Comparison of ENCODE assay signal across 19 cellular contexts in the genomic region with DNA sequence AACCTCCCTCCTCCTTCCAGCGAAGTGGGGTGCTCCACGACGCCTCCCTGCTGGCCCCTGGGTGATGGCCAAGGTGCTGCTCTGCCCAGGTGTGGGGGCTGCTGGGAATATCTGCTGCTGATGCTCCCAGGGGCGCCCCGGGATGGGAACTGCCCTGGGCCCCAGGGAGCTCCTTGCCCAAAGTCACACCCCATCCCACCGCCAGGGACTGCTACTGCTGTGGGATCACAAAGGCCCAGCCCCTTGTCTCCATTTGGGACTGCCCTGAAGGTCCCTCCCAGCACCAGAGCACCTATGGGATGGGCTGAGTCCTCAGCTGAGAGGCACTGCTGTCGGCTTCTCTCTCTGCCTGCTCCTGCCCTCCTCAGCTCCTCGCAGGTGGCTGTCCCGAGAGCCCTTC. TPM values are rescaled to one million over a fixed set of nuclear protein-coding genes. Genes with fewer than 3 reads are reported as not detected.
A peak's percentile ranks its signal among the peaks of the same experiment; 100 is the strongest.
DNase-seq lines count a peak whose midpoint lies in the region; ATAC-seq and TF ChIP-seq lines count a peak whose summit lies in the region.
"Had no signal": no experiment of that assay in that cellular context is flagged by ENCODE, and none has a peak within 500 bp of the region (broad histone marks: within the 10 kb centered on the region; RNA-seq: fewer than 3 reads in every experiment).

No MANE protein-coding gene starts in this region.

- no peak for ATAC-seq in Right ventricle myocardium superior (ENCODE audit: poor library complexity)
- ATAC-seq in mucosa of descending colon: no peak

- H3K36me3 Mint-ChIP-seq in endodermal cell (ENCODE audit: low read depth): no peaks in the 10 kb centered on the region
- H3K36me3 Mint-ChIP-seq: CD14-positive monocyte had no signal

- TF ChIP-seq CTCF in HEK293 (tag by site-specific recombination; IDR thresholded peaks at IDR 0.05): no peak
- TF ChIP-seq CTCF in endodermal cell (conservative IDR thresholded peaks at IDR 0.05): peak; percentile 16
- TF ChIP-seq CTCF in spleen (IDR thresholded peaks at IDR 0.05 in 8 of 11, conservative IDR thresholded peaks at IDR 0.05 in 3 of 11): no peak
- no peak for TF ChIP-seq CTCF in mucosa of descending colon (IDR thresholded peaks at IDR 0.05)

- H3K9ac ChIP-seq in endodermal cell (ENCODE audit: extremely low read depth, low read length, poor library complexity, severe bottlenecking): no peak overlapping the region
- H3K9ac ChIP-seq: SK-N-SH had no signal

- H3K9me3 Mint-ChIP-seq in endodermal cell: no peaks in the 10 kb centered on the region

- intact Hi-C loops in spleen (cut with DNase I; ENCODE audit: low total_unique reads): no loop called here
- intact Hi-C loops in Right ventricle myocardium superior (cut with DNase I): no loop called here
- intact Hi-C loops in mucosa of descending colon (cut with DNase I, micrococcal nuclease): no loop called here

- H3K27me3 Mint-ChIP-seq in endodermal cell (ENCODE audit: insufficient read depth): peaks cover 8% of the 10 kb centered on the region

- H3K4me1 Mint-ChIP-seq in endodermal cell: peaks cover 14% of the 10 kb centered on the region
- H3K4me1 Mint-ChIP-seq: CD14-positive monocyte had no signal

- no peak for TF ChIP-seq POLR2A in spleen (IDR thresholded peaks at IDR 0.05)

- no peak overlapping the region for H3K4me3 Mint-ChIP-seq in endodermal cell
- H3K4me3 Mint-ChIP-seq: CD14-positive monocyte had no signal

- H3K9me3 ChIP-seq in HEK293 (ENCODE audit: control insufficient read depth, insufficient read depth, low read depth, low read length) (no peaks in the 10 kb centered on the region), endodermal cell (ENCODE audit: control insufficient read depth, low read length) (no peaks in the 10 kb centered on the region), spleen (no peaks in the 10 kb centered on the region), mucosa of descending colon (no peaks in the 10 kb centered on the region)
- H3K9me3 ChIP-seq: SK-N-SH had no signal

- H3K27ac Mint-ChIP-seq in endodermal cell: no peak overlapping the region
- H3K27ac Mint-ChIP-seq: CD14-positive monocyte had no signal

- H3K4me3 ChIP-seq in HEK293 (ENCODE audit: low read depth, low read length): no peak overlapping the region
- H3K4me3 ChIP-seq in endodermal cell (ENCODE audit: low read length): no peak overlapping the region
- no peak overlapping the region for H3K4me3 ChIP-seq in spleen
- H3K4me3 ChIP-seq in mucosa of descending colon: no peak overlapping the region

- H3K27ac ChIP-seq in HEK293 (ENCODE audit: extremely low read depth, low read depth, low read length) (no peak overlapping the region), endodermal cell (ENCODE audit: low read depth, low read length) (no peak overlapping the region), spleen (no peak overlapping the region)

- no peaks in the 10 kb centered on the region for H3K27me3 ChIP-seq in endodermal cell (ENCODE audit: control insufficient read depth, insufficient read depth, low read length, poor library complexity, severe bottlenecking)
- H3K27me3 ChIP-seq in spleen (replicated peaks in 1 of 7): peaks cover 0 to 49% (median 0%) of the 10 kb centered on the region in 7 donors

- H3K36me3 ChIP-seq in HEK293 (ENCODE audit: control insufficient read depth in 2 of 2, insufficient read depth in 1 of 2, low read length in 2 of 2) (no peaks in the 10 kb centered on the region), endodermal cell (ENCODE audit: control insufficient read depth, insufficient read depth, low read length) (no peaks in the 10 kb centered on the region), spleen (no peaks in the 10 kb centered on the region), mucosa of descending colon (ENCODE audit: low read depth) (no peaks in the 10 kb centered on the region)

- DNase-seq in AG20443 (ENCODE audit: low spot score) (peak; percentile 9), endodermal cell (peak; percentile 67), spleen (peak; percentile 35), occipital lobe (lab: John Stamatoyannopoulos, UW) (no peak), Right ventricle myocardium superior (no peak), mucosa of descending colon (no peak)
- DNase-seq: AML-193, KG1, MV-4-11, NCI-H1694 treated with DMSO at 0.1 percent for 48 hours, NCI-H2107, NCI-H510A treated with DMSO at 0.1 percent for 48 hours, NCI-H774, SHP77 treated with DMSO at 0.1 percent for 48 hours, SK-N-SH had no signal

- H3K4me1 ChIP-seq in HEK293 (ENCODE audit: control insufficient read depth, insufficient read depth, low read length): peaks cover 18% of the 10 kb centered on the region
- no peaks in the 10 kb centered on the region for H3K4me1 ChIP-seq in endodermal cell (ENCODE audit: control insufficient read depth, insufficient read depth, low read length)
- no peaks in the 10 kb centered on the region for H3K4me1 ChIP-seq in spleen
- no peaks in the 10 kb centered on the region for H3K4me1 ChIP-seq in mucosa of descending colon (ENCODE audit: low read depth)

- CTCF ChIA-PET in HEK293 (lab: Yijun Ruan, JAX): interaction anchor here (0.6 kb wide), 1 partner anchor 506 kb away, joined by 4 read pairs; no protein-coding TSS in a partner anchor

- POLR2A ChIA-PET in HEK293 (lab: Yijun Ruan, JAX): no interaction called here

- WGBS in endodermal cell (ENCODE audit: insufficient coverage in 1 of 2, insufficient read length in 1 of 2), 2 experiments: 84 to 88% methylated on average over 5 to 9 of the region's 9 CpGs
- 61 to 76% (median 67%) methylated on average over 7 to 9 of the region's 9 CpGs for WGBS in spleen, 5 donors

TF ChIP-seq in HEK293, 187 proteins besides CTCF, POLR2A, EP300 and RAD21:
- 0 out of 2 replicates have a peak, but pooled peaks have one; percentile 23 for TF ChIP-seq ZNF571 (tag by site-specific recombination; IDR thresholded peaks at IDR 0.05)
- TF ChIP-seq ZNF707 (tag by site-specific recombination; IDR thresholded peaks at IDR 0.05): no peak

RNA-seq across cellular contexts. Expression of a gene that starts 19.0 kb away (rescaled TPM):
- total RNA-seq in endodermal cell (1 to 10 TPM; 1.6 to 3.8 TPM), spleen (1 to 10 TPM in 6 of 7 donors, under 1 TPM in 1; 0.68 to 4.0 (median 1.7) TPM), occipital lobe (14.0 TPM), Right ventricle myocardium superior (not detected), mucosa of descending colon (under 1 TPM in 1 of 3 donors, not detected in 2; 0.31 TPM)
- 4.6 TPM for polyA plus RNA-seq in endodermal cell (2013, experiment 1 of 2)
- 3.4 TPM for polyA plus RNA-seq in endodermal cell (2013, experiment 2 of 2)
- polyA plus RNA-seq in spleen: 1 to 10 TPM in 2 of 3 donors, under 1 TPM in 1; 0.43 to 2.1 (median 1.2) TPM
- total RNA-seq: HT-29, OCI-LY7 had no signal
- polyA plus RNA-seq: CD14-positive monocyte had no signal

Comparison
In these comparisons a context has a peak if more than half of its experiments do, and no peak if none do; other contexts are left out.
1. DNase-seq: peak in AG20443 (single experiment), endodermal cell (single experiment) and spleen (single experiment); none in occipital lobe (single experiment), Right ventricle myocardium superior (single experiment) and mucosa of descending colon (0 of 3).